9 cellular contexts compared by ENCODE assay signal in the genomic region with DNA sequence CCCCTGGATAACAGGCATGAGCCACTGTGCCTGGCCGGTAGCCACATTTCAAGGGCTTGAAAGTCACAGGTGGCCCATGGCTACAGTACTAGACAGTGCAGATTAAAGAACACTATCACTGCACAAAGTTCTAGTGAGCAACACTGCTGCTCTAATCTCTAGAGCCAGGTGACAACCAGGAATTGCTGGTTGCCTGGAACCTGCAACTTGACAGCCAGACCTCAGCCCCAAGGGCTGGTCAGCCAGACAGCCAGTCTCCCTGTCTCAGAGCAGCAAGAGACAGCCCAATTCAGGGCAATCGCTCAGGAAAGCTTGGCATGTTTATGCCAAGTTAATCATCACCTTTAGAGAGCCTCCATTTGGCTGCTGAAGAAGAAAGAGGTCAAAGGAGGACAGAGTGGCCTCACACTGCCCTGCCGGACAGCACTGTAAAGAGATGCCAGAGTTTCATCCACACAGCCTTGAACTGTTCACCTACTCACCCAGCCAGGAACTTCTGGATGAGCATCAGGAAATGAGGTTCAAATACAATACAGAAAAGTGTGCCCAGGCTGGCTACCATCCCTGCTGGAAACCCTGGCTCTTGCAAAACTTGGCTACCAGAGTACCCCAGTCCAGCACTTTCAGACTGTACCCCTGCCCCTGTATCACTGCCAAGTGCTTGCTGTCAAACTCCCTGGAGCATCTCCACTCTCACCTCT. TPM values are rescaled to one million over a fixed set of nuclear protein-coding genes. Genes with fewer than 3 reads are reported as not detected.
DNase-seq lines count a peak whose midpoint lies in the region; ATAC-seq, FAIRE-seq and TF ChIP-seq lines count a peak whose summit lies in the region.
"Had no signal": no experiment of that assay in that cellular context is flagged by ENCODE, and none has a peak within 500 bp of the region (broad histone marks: within the 10 kb centered on the region; RNA-seq: fewer than 3 reads in every experiment).

No MANE protein-coding gene starts in this region.

- CTCF ChIA-PET in K562 (lab: Yijun Ruan, JAX; ENCODE audit: low intra/inter-chr PET ratio), result no interaction called here

- no peak overlapping the region for H3K4me3 Mint-ChIP-seq in T-helper 1 cell treated with Interleukin-12 subunit alpha and Interleukin-12 subunit beta and Interleukin-4 antibody, amounts not matched to agents 30 μg/mL and 1 μg/mL, for 36 hours
- peak overlapping the region in 1 of 2 donors; percentile 86 for H3K4me3 Mint-ChIP-seq in stimulated activated naive CD8-positive, alpha-beta T cell treated with anti-CD3 and anti-CD28 coated beads, Interleukin-15, amount 100 ng/mL, for 72 hours

- H3K36me3 ChIP-seq in K562 (ENCODE audit: control insufficient read depth, insufficient read depth, low read length), result peaks cover 75% of the 10 kb centered on the region

- FAIRE-seq in K562 (lab: Jason Lieb, UNC) (peak; percentile 84), frontal cortex (lab: Jason Lieb, UNC) (no peak), H54 (lab: Jason Lieb, UNC) (no peak)
- FAIRE-seq: A204.1 had no signal

- H4K20me1 ChIP-seq in K562 (replicated peaks; ENCODE audit: control insufficient read depth, insufficient read depth, low read length), result peaks cover 65% of the 10 kb centered on the region

- peak in 1 of 2 experiments; percentile 10; a peak in 2 of 4 replicates for TF ChIP-seq RAD21 in K562 (CRISPR knock-in tag; conservative IDR thresholded peaks at IDR 0.05 in 1 of 2, IDR thresholded peaks at IDR 0.05 in 1 of 2)

- peaks cover 48 to 58% of the 10 kb centered on the region in 2 experiments for H3K4me1 ChIP-seq in K562 (replicated peaks in 1 of 2; ENCODE audit: control insufficient read depth in 2 of 2, insufficient read depth in 2 of 2, low read length in 2 of 2)

- no peak for TF ChIP-seq CTCF in K562 (IDR thresholded peaks at IDR 0.05 in 2 of 3, conservative IDR thresholded peaks at IDR 0.05 in 1 of 3; ENCODE audit: insufficient read depth in 2 of 3, low read depth in 1 of 3, low read length in 3 of 3)

- TF ChIP-seq POLR2A in K562 (conservative IDR thresholded peaks at IDR 0.05) (no peak), H54 (IDR thresholded peaks at IDR 0.05; ENCODE audit: low read depth, low read length) (no peak)

- no peak overlapping the region for H3K4me3 ChIP-seq in K562

- BruUV-seq in K562 (replicated peaks; lab: Mats Ljungman, UMichigan), result no TSS peak

- ATAC-seq in K562, result peak; percentile 68
- ATAC-seq in left lobe of liver, result peak; percentile 77
- ATAC-seq in stimulated activated naive CD8-positive, alpha-beta T cell treated with anti-CD3 and anti-CD28 coated beads, Interleukin-15, amount 100 ng/mL, for 72 hours, result no peak
- no peak for ATAC-seq in HG03469 (IDR thresholded peaks at IDR 0.05; ENCODE audit: unreplicated experiment)

- TF ChIP-seq EP300 in K562 (IDR thresholded peaks at IDR 0.05; ENCODE audit: low read length), result peak; percentile 51; the same call in 1 of the 2 replicates

- no peaks in the 10 kb centered on the region for H3K27me3 Mint-ChIP-seq in T-helper 1 cell treated with Interleukin-12 subunit alpha and Interleukin-12 subunit beta and Interleukin-4 antibody, amounts not matched to agents 30 μg/mL and 1 μg/mL, for 36 hours (ENCODE audit: low read depth)
- no peaks in the 10 kb centered on the region for H3K27me3 Mint-ChIP-seq in stimulated activated naive CD8-positive, alpha-beta T cell treated with anti-CD3 and anti-CD28 coated beads, Interleukin-15, amount 100 ng/mL, for 72 hours

- H3K9me1 ChIP-seq in K562 (ENCODE audit: control insufficient read depth, insufficient read depth, low read length), result peaks cover 41% of the 10 kb centered on the region

- H3K79me2 ChIP-seq in K562 (ENCODE audit: control insufficient read depth, insufficient read depth, low read length), result peaks cover 98% of the 10 kb centered on the region

- H3K9me3 ChIP-seq in K562 (replicated peaks; ENCODE audit: control insufficient read depth, insufficient read depth, low read depth, low read length), result no peaks in the 10 kb centered on the region

- no peaks in the 10 kb centered on the region for H3K9me3 Mint-ChIP-seq in T-helper 1 cell treated with Interleukin-12 subunit alpha and Interleukin-12 subunit beta and Interleukin-4 antibody, amounts not matched to agents 30 μg/mL and 1 μg/mL, for 36 hours
- H3K9me3 Mint-ChIP-seq in stimulated activated naive CD8-positive, alpha-beta T cell treated with anti-CD3 and anti-CD28 coated beads, Interleukin-15, amount 100 ng/mL, for 72 hours, result no peaks in the 10 kb centered on the region

- no peak for DNase-seq in T-helper 1 cell
- DNase-seq in K562 (ENCODE audit: extremely low read depth in 1 of 4, low spot score in 3 of 4), result peak in 2 of 4 experiments; percentile 63 to 80
- peak; percentile 94 for DNase-seq in left lobe of liver (ENCODE audit: low spot score)
- DNase-seq in stimulated activated naive CD8-positive, alpha-beta T cell treated with anti-CD3 and anti-CD28 coated beads, Interleukin-15, amount 100 ng/mL, for 72 hours, result no peak
- DNase-seq in frontal cortex (ENCODE audit: low spot score in 2 of 2), result no peak
- DNase-seq in H54 (ENCODE audit: insufficient read length, low spot score), result no peak

- POLR2A ChIA-PET in K562 (lab: Yijun Ruan, JAX), result interaction anchor here (0.6 to 6.2 kb wide), 6 partner anchors 9 to 487 kb away, joined by 3 to 55 read pairs (median 3); a partner anchor contains a TSS

- H3K27me3 ChIP-seq in K562 (ENCODE audit: control insufficient read depth in 2 of 2, insufficient read depth in 2 of 2, low read length in 2 of 2), result no peaks in the 10 kb centered on the region

- peaks cover 77% of the 10 kb centered on the region for H3K4me1 Mint-ChIP-seq in T-helper 1 cell treated with Interleukin-12 subunit alpha and Interleukin-12 subunit beta and Interleukin-4 antibody, amounts not matched to agents 30 μg/mL and 1 μg/mL, for 36 hours (ENCODE audit: low read depth)
- peaks cover 96% of the 10 kb centered on the region for H3K4me1 Mint-ChIP-seq in stimulated activated naive CD8-positive, alpha-beta T cell treated with anti-CD3 and anti-CD28 coated beads, Interleukin-15, amount 100 ng/mL, for 72 hours

- peak overlapping the region; percentile 27; the same call in 1 of the 3 replicates for H3K27ac ChIP-seq in K562 (ENCODE audit: extremely low read depth, low read depth, low read length)

- H3K36me3 Mint-ChIP-seq in T-helper 1 cell treated with Interleukin-12 subunit alpha and Interleukin-12 subunit beta and Interleukin-4 antibody, amounts not matched to agents 30 μg/mL and 1 μg/mL, for 36 hours (ENCODE audit: low read depth), result peaks cover 30% of the 10 kb centered on the region

- peak overlapping the region; percentile 15 for H3K27ac Mint-ChIP-seq in T-helper 1 cell treated with Interleukin-12 subunit alpha and Interleukin-12 subunit beta and Interleukin-4 antibody, amounts not matched to agents 30 μg/mL and 1 μg/mL, for 36 hours
- peak overlapping the region; percentile 58 to 65 for H3K27ac Mint-ChIP-seq in stimulated activated naive CD8-positive, alpha-beta T cell treated with anti-CD3 and anti-CD28 coated beads, Interleukin-15, amount 100 ng/mL, for 72 hours

- H3K4me2 ChIP-seq in K562 (ENCODE audit: insufficient read depth, low read length), result peak overlapping the region; percentile 47; the same call in 1 of the 2 replicates

- 28% methylated on average over 3 of the region's 3 CpGs for WGBS in K562 (ENCODE audit: insufficient coverage, low coverage, missing lambda C conversion rate)

- no peak overlapping the region for H2AFZ ChIP-seq in K562 (ENCODE audit: low read depth, low read length)

- in situ Hi-C loops in K562 (cut with MboI), result no loop called here

- peak overlapping the region in 1 of 2 experiments; percentile 62; a peak in 2 of 4 replicates for H3K9ac ChIP-seq in K562 (ENCODE audit: insufficient read depth in 1 of 2, low read depth in 2 of 2, low read length in 2 of 2)

- intact Hi-C loops in K562 (cut with micrococcal nuclease), result no loop called here

RNA-seq across cellular contexts. Expression of a gene that starts 6.0 kb away (rescaled TPM):
- 140 and 232 TPM in 2 replicates for total RNA-seq in K562 (2011; cell fraction: chromatin; rRNA removed; ENCODE audit: low replicate concordance)
- total RNA-seq in K562 (2011; cell fraction: nucleolus; rRNA removed), result 143 and 148 TPM in 2 replicates
- 188 and 262 TPM in 2 replicates for total RNA-seq in K562 (2011; cell fraction: nucleoplasm; rRNA removed)
- total RNA-seq in K562 (2014; rRNA removed) (99.0 and 101 TPM in 2 replicates), K562 (2014; rRNA removed; fragmentation: Illumina TruSeq; extraction: Trizol) (44.4 and 63.0 TPM in 2 replicates), K562 (2015; rRNA removed; fragmentation: Illumina TruSeq; extraction: Trizol) (104 and 115 TPM in 2 replicates), K562 (2021) (75.2 and 86.9 TPM in 2 replicates), left lobe of liver (19.3 TPM), frontal cortex (25.3 TPM)
- polyA plus RNA-seq in K562 (2011; rRNA removed) (47.8 and 54.0 TPM in 2 replicates), K562 (2014; fragmentation: Illumina TruSeq; extraction: Trizol) (105 and 127 TPM in 2 replicates), K562 (2014; fragmentation: Nextera tagmentation; extraction: Ambion mirVana) (10 to 100 TPM in 1 of 2 experiments, 1 to 10 TPM in 1; 8.9 to 20.9 TPM), K562 (2014; rRNA removed) (100 and 201 TPM in 2 replicates)
- 53.0 and 53.5 TPM in 2 replicates for polyA plus RNA-seq in K562 (2011; cell fraction: cytosol; rRNA removed)
- 82.0 and 85.3 TPM in 2 replicates for polyA plus RNA-seq in K562 (2011; cell fraction: nucleus; rRNA removed)
- 77.1 and 114 TPM in 2 replicates for polyA plus RNA-seq in K562 (2012)
- polyA minus RNA-seq in K562 (2011; rRNA and poly(A)+ RNA removed), result 50.3 and 53.4 TPM in 2 replicates
- polyA minus RNA-seq in K562 (2011; cell fraction: cytosol; rRNA and poly(A)+ RNA removed), result 17.4 and 21.1 TPM in 2 replicates
- polyA minus RNA-seq in K562 (2011; cell fraction: nucleus; rRNA and poly(A)+ RNA removed), result 81.3 and 87.3 TPM in 2 replicates

RNA-seq across cellular contexts. Expression of a gene that starts 8.9 kb away (rescaled TPM):
- 322 and 1,090 TPM in 2 replicates for total RNA-seq in K562 (2011; cell fraction: chromatin; rRNA removed; ENCODE audit: low replicate concordance)
- total RNA-seq in K562 (2011; cell fraction: nucleolus; rRNA removed), result 555 and 597 TPM in 2 replicates
- 365 and 370 TPM in 2 replicates for total RNA-seq in K562 (2011; cell fraction: nucleoplasm; rRNA removed)
- total RNA-seq in K562 (2014; rRNA removed) (41.3 and 45.2 TPM in 2 replicates), K562 (2014; rRNA removed; fragmentation: Illumina TruSeq; extraction: Trizol) (12.3 and 16.0 TPM in 2 replicates), K562 (2015; rRNA removed; fragmentation: Illumina TruSeq; extraction: Trizol) (23.7 and 23.9 TPM in 2 replicates), K562 (2021) (89.3 and 114 TPM in 2 replicates), left lobe of liver (12.2 TPM), frontal cortex (4.9 TPM)
- polyA plus RNA-seq in K562 (2011; rRNA removed) (29.6 and 50.4 TPM in 2 replicates), K562 (2014; fragmentation: Illumina TruSeq; extraction: Trizol) (46.4 and 62.1 TPM in 2 replicates), K562 (2014; fragmentation: Nextera tagmentation; extraction: Ambion mirVana) (under 1 TPM; 0.06 to 0.24 TPM), K562 (2014; rRNA removed) (67.5 and 85.5 TPM in 2 replicates)
- 25.6 and 45.5 TPM in 2 replicates for polyA plus RNA-seq in K562 (2011; cell fraction: cytosol; rRNA removed)
- polyA plus RNA-seq in K562 (2011; cell fraction: nucleus; rRNA removed), result 557 and 843 TPM in 2 replicates
- polyA plus RNA-seq in K562 (2012), result 66.4 and 174 TPM in 2 replicates
- 8.6 and 16.8 TPM in 2 replicates for polyA minus RNA-seq in K562 (2011; rRNA and poly(A)+ RNA removed)
- 23.5 and 26.4 TPM in 2 replicates for polyA minus RNA-seq in K562 (2011; cell fraction: cytosol; rRNA and poly(A)+ RNA removed)
- 104 and 118 TPM in 2 replicates for polyA minus RNA-seq in K562 (2011; cell fraction: nucleus; rRNA and poly(A)+ RNA removed)

Comparison
In these comparisons a context has a peak if more than half of its experiments do, and no peak if none do; other contexts are left out.
1. ATAC-seq: peak in K562 (single experiment) and left lobe of liver (single experiment); none in stimulated activated naive CD8-positive, alpha-beta T cell treated with anti-CD3 and anti-CD28 coated beads, Interleukin-15, amount 100 ng/mL, for 72 hours (single experiment) and HG03469 (single experiment).